In the genomic region with DNA sequence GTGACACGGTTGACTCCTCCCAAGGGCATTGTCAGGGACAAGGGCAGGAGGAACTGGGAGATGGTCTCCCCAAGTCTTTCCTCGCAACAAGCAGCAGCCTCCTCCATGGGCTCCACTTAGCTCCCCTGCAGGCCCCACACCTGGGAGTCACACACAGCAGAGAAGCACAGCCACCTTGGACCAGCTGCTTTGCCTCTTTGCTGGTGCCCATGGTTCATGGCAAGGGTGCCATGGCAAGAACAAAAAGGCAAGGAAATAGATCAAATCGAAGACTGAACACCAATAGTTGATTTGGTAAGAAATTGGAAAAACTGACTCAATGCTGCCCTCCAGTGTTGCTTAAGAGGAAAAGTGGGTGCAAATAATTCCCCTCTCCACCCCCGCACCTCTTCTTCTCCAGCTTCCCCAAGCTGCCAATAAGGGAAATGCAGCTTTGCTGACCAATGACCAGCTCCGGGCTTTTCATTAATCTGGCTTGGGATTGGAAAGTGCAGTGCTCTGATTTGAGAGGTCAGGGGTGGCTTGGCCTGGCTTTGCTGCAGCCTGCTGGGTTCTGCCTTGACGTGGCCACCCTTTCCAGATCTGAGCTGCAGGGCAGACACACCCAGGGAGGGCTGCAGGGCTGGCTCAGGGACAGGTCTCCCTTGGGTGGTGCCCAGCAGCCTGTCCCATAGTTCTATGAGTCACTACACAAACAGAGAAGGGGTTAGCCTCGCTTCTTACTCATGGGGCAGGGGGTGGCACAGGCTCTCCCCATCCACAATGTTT, we compare ENCODE assay signal across 8 cellular contexts.
DNase-seq lines count a peak whose midpoint lies in the region; ATAC-seq, FAIRE-seq and TF ChIP-seq lines count a peak whose summit lies in the region.

No MANE protein-coding gene starts in this region.

- peak; percentile 84 for FAIRE-seq in H54 (lab: Jason Lieb, UNC)

- peaks cover 12% of the 10 kb centered on the region for H3K36me3 Mint-ChIP-seq in stimulated activated effector memory CD8-positive, alpha-beta T cell treated with anti-CD3 and anti-CD28 coated beads, Interleukin-12 subunit alpha, Interleukin-12 subunit beta, amount 100 ng/mL, for 72 hours

- peak overlapping the region; percentile 60 for H3K4me3 Mint-ChIP-seq in stimulated activated effector memory CD8-positive, alpha-beta T cell treated with anti-CD3 and anti-CD28 coated beads, Interleukin-12 subunit alpha, Interleukin-12 subunit beta, amount 100 ng/mL, for 72 hours

- DNase-seq in DMS79 treated with DMSO at 0.1 percent for 48 hours (lab: John Stamatoyannopoulos, UW) (peak; percentile 34), H54 (ENCODE audit: insufficient read length, low spot score) (peak; percentile 93), NCI-H1092 treated with DMSO at 0.1 percent for 48 hours (lab: John Stamatoyannopoulos, UW) (peak; percentile 54), SW480 (ENCODE audit: low spot score) (peak; percentile 77), caudate nucleus (lab: John Stamatoyannopoulos, UW) (peak in 36 of 61 donors; percentile 15 to 73 (median 36)), iris pigment epithelial cell (ENCODE audit: low read depth) (peak; percentile 90), NK-92 (lab: John Stamatoyannopoulos, UW; ENCODE audit: unreplicated experiment) (no peak)
- peak in 1 of 2 donors; percentile 78 for DNase-seq in stimulated activated effector memory CD8-positive, alpha-beta T cell treated with anti-CD3 and anti-CD28 coated beads, Interleukin-12 subunit alpha, Interleukin-12 subunit beta, amount 100 ng/mL, for 72 hours (ENCODE audit: low spot score in 2 of 2)

- H3K4me1 Mint-ChIP-seq in stimulated activated effector memory CD8-positive, alpha-beta T cell treated with anti-CD3 and anti-CD28 coated beads, Interleukin-12 subunit alpha, Interleukin-12 subunit beta, amount 100 ng/mL, for 72 hours, result peaks cover 59% of the 10 kb centered on the region

- H3K9me3 Mint-ChIP-seq in stimulated activated effector memory CD8-positive, alpha-beta T cell treated with anti-CD3 and anti-CD28 coated beads, Interleukin-12 subunit alpha, Interleukin-12 subunit beta, amount 100 ng/mL, for 72 hours, result peaks cover 14% of the 10 kb centered on the region

- H3K27ac ChIP-seq in caudate nucleus (ENCODE audit: low read depth, low read length), result no peak overlapping the region

- peak overlapping the region; percentile 74 for H3K27ac Mint-ChIP-seq in stimulated activated effector memory CD8-positive, alpha-beta T cell treated with anti-CD3 and anti-CD28 coated beads, Interleukin-12 subunit alpha, Interleukin-12 subunit beta, amount 100 ng/mL, for 72 hours

- peak; percentile 54 for ATAC-seq in stimulated activated effector memory CD8-positive, alpha-beta T cell treated with anti-CD3 and anti-CD28 coated beads, Interleukin-12 subunit alpha, Interleukin-12 subunit beta, amount 100 ng/mL, for 72 hours

- TF ChIP-seq POLR2A in H54 (IDR thresholded peaks at IDR 0.05; ENCODE audit: low read depth, low read length), result no peak
